14 cellular contexts compared by ENCODE assay signal in the genomic region with DNA sequence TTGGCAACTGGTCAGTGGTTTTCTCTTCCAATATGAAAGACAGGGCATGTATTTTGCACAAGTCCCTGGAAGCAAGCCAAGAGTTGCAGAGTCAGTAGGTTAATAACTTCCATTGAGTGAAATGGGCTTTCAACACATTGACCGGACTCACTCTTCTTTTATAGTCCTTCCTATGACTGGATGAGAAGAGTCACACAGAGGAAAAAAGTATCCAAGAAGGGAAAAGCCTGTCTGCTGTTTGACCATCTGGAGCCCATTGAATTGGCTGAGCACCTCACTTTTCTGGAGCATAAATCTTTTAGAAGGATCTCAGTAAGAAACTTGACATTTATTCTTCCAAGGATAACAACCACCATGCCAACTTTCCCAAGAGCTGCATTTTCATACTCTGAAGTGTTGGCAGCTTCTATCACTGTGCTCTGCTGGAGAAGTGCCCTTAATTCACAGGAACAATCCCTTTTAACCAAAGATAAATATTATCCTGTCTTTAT. TPM values are rescaled to one million over a fixed set of nuclear protein-coding genes. Genes with fewer than 3 reads are reported as not detected.
DNase-seq lines count a peak whose midpoint lies in the region; ATAC-seq and TF ChIP-seq lines count a peak whose summit lies in the region.
"Had no signal": no experiment of that assay in that cellular context is flagged by ENCODE, and none has a peak within 500 bp of the region (broad histone marks: within the 10 kb centered on the region; RNA-seq: fewer than 3 reads in every experiment).

No MANE protein-coding gene starts in this region.

- no peaks in the 10 kb centered on the region for H3K79me2 ChIP-seq in SU-DHL-6 (ENCODE audit: insufficient read depth, low read length)

- WGBS in psoas muscle, 3 donors, result 30 to 35% (median 35%) methylated on average over 1 of the region's 1 CpG

- H3K27ac Mint-ChIP-seq in activated T-cell treated with anti-CD3 and anti-CD28 coated beads, Interleukin-2, amount 50 U/mL, for 72 hours, result no peak overlapping the region
- H3K27ac Mint-ChIP-seq: CD4-positive, alpha-beta memory T cell had no signal

- intact Hi-C loops in psoas muscle (cut with DNase I), result no loop called here

- H3K36me3 ChIP-seq in SU-DHL-6 (ENCODE audit: low read length), result peaks cover 80% of the 10 kb centered on the region
- peaks cover 0 to 39% of the 10 kb centered on the region in 2 donors for H3K36me3 ChIP-seq in psoas muscle (ENCODE audit: insufficient read depth in 1 of 2, low read depth in 1 of 2)

- no peak overlapping the region for H3K4me3 Mint-ChIP-seq in activated T-cell treated with anti-CD3 and anti-CD28 coated beads, Interleukin-2, amount 50 U/mL, for 72 hours
- H3K4me3 Mint-ChIP-seq: CD4-positive, alpha-beta memory T cell had no signal

- ATAC-seq in psoas muscle, result peak in 3 of 4 donors; percentile 60 to 76 (median 71)
- no peak for ATAC-seq in GM19324 (IDR thresholded peaks at IDR 0.05; ENCODE audit: low FRiP score, unreplicated experiment)
- ATAC-seq in activated T-cell treated with anti-CD3 and anti-CD28 coated beads, Interleukin-2, amount 50 U/mL, for 72 hours (replicated peaks in 1 of 2), result no peak
- ATAC-seq in HG02970 (IDR thresholded peaks at IDR 0.05; ENCODE audit: low FRiP score, unreplicated experiment), result no peak

- no peaks in the 10 kb centered on the region for H3K9me2 ChIP-seq in SU-DHL-6 (replicated peaks; ENCODE audit: insufficient read depth, low read length)

- H3K4me1 Mint-ChIP-seq in activated T-cell treated with anti-CD3 and anti-CD28 coated beads, Interleukin-2, amount 50 U/mL, for 72 hours (ENCODE audit: low read depth), result peaks cover 5% of the 10 kb centered on the region

- H3K9me3 Mint-ChIP-seq in activated T-cell treated with anti-CD3 and anti-CD28 coated beads, Interleukin-2, amount 50 U/mL, for 72 hours, result no peaks in the 10 kb centered on the region
- H3K9me3 Mint-ChIP-seq: CD4-positive, alpha-beta memory T cell had no signal

- H3K27ac ChIP-seq in SU-DHL-6 (ENCODE audit: low read depth, low read length) (peak overlapping the region; percentile 2), psoas muscle (no peak overlapping the region), coronary artery (no peak overlapping the region)
- H3K27ac ChIP-seq: PC-9 had no signal

- no peaks in the 10 kb centered on the region for H3K27me3 Mint-ChIP-seq in activated T-cell treated with anti-CD3 and anti-CD28 coated beads, Interleukin-2, amount 50 U/mL, for 72 hours (ENCODE audit: low read depth)
- H3K27me3 Mint-ChIP-seq: CD4-positive, alpha-beta memory T cell had no signal

- peaks cover 60% of the 10 kb centered on the region for H3F3A ChIP-seq in SU-DHL-6 (ENCODE audit: insufficient read depth)

- H3K4me3 ChIP-seq in SU-DHL-6 (ENCODE audit: insufficient read depth, low read length, poor library complexity, severe bottlenecking) (no peak overlapping the region), psoas muscle (no peak overlapping the region), coronary artery (no peak overlapping the region)
- H3K4me3 ChIP-seq: PC-9 had no signal

- no peak overlapping the region for H3K4me2 ChIP-seq in SU-DHL-6 (ENCODE audit: low read depth, low read length, poor library complexity, severe bottlenecking)
- H3K4me2 ChIP-seq: PC-9 had no signal

- H2AFZ ChIP-seq in SU-DHL-6 (ENCODE audit: low read depth, low read length, severe bottlenecking), result no peak overlapping the region
- H2AFZ ChIP-seq: PC-9 had no signal

- no peaks in the 10 kb centered on the region for H4K20me1 ChIP-seq in SU-DHL-6 (ENCODE audit: low read depth, low read length)

- no peak for TF ChIP-seq CTCF in SU-DHL-6 (IDR thresholded peaks at IDR 0.05; ENCODE audit: insufficient read depth, low read length, poor library complexity, severe bottlenecking)
- no peak for TF ChIP-seq CTCF in psoas muscle (IDR thresholded peaks at IDR 0.05)
- no peak for TF ChIP-seq CTCF in coronary artery (IDR thresholded peaks at IDR 0.05)

- H3K9ac ChIP-seq in SU-DHL-6 (ENCODE audit: low read length), result no peak overlapping the region

- H3K27me3 ChIP-seq in SU-DHL-6 (ENCODE audit: low read length) (no peaks in the 10 kb centered on the region), psoas muscle (ENCODE audit: insufficient read depth in 3 of 3, low read length in 2 of 3) (no peaks in the 10 kb centered on the region)

- H3K9me3 ChIP-seq in SU-DHL-6 (ENCODE audit: insufficient read depth, low read length) (no peaks in the 10 kb centered on the region), psoas muscle (no peaks in the 10 kb centered on the region)

- DNase-seq in G401 (ENCODE audit: low spot score) (peak; percentile 7), globus pallidus (ENCODE audit: low spot score) (peak; percentile 45), psoas muscle (no peak), coronary artery (ENCODE audit: low spot score) (no peak)
- no peak for DNase-seq in activated T-cell treated with anti-CD3 and anti-CD28 coated beads, Interleukin-2, amount 50 U/mL, for 72 hours
- DNase-seq: activated naive CD4-positive, alpha-beta T cell treated with anti-CD3 and anti-CD28 coated beads, Interleukin-2, amount 50 U/mL, for 16 hours; CD4-positive, alpha-beta memory T cell; NCI-H187; PC-9; T1000 had no signal

- in situ Hi-C loops in G401 (cut with HindIII; ENCODE audit: low sequenced_read_pairs), result no loop called here

- H3K4me1 ChIP-seq in psoas muscle, result no peaks in the 10 kb centered on the region

- no peaks in the 10 kb centered on the region for H3K36me3 Mint-ChIP-seq in activated T-cell treated with anti-CD3 and anti-CD28 coated beads, Interleukin-2, amount 50 U/mL, for 72 hours (ENCODE audit: insufficient read depth in 2 of 2)

RNA-seq across cellular contexts. Expression of gene RASGRP3, which starts 45.4 kb away (rescaled TPM):
- 2.7 and 5.4 TPM in 2 replicates for total RNA-seq in G401 (2014; rRNA removed; shearing (Covaris generic))
- total RNA-seq in psoas muscle, result 10 to 100 TPM; 13.0 to 24.9 (median 19.9) TPM
- polyA plus RNA-seq in psoas muscle, result 1 to 10 TPM; 3.4 to 9.3 (median 5.4) TPM
- total RNA-seq in activated T-cell treated with anti-CD3 and anti-CD28 coated beads, Interleukin-2, amount 50 U/mL, for 72 hours, result 1 to 10 TPM; 3.1 to 3.8 TPM
- total RNA-seq: H1 had no signal

Comparison
In these comparisons a context has a peak if more than half of its experiments do, and no peak if none do; other contexts are left out.
1. DNase-seq: peak in G401 (single experiment) and globus pallidus (single experiment); none in psoas muscle (0 of 2), coronary artery (single experiment) and activated T-cell treated with anti-CD3 and anti-CD28 coated beads, Interleukin-2, amount 50 U/mL, for 72 hours (0 of 2).
2. ATAC-seq: peak in psoas muscle (3 of 4); none in GM19324 (single experiment), activated T-cell treated with anti-CD3 and anti-CD28 coated beads, Interleukin-2, amount 50 U/mL, for 72 hours (0 of 2) and HG02970 (single experiment).